24 cellular contexts compared by ENCODE assay signal in genomic region chr13:43360196-43360595, GRCh38.
"Had no signal": no experiment of that assay in that cellular context is flagged by ENCODE, and none has a peak within 500 bp of the region (broad histone marks: within the 10 kb centered on the region; RNA-seq: fewer than 3 reads in every experiment).

No MANE protein-coding gene starts in this region.

- H3K4me3 Mint-ChIP-seq: activated CD4-positive, alpha-beta memory T cell treated with anti-CD3 and anti-CD28 coated beads for 36 hours; activated naive CD4-positive, alpha-beta T cell treated with anti-CD3 and anti-CD28 coated beads for 36 hours; activated naive CD8-positive, alpha-beta T cell treated with anti-CD3 and anti-CD28 coated beads, Interleukin-2, amount 10 ng/mL, durations not matched to agents 7 days and 5 days; immature natural killer cell; naive B cell; neural crest cell had no signal

- H3K27ac ChIP-seq: coronary artery, esophagus squamous epithelium, gastroesophageal sphincter, heart left ventricle, lower lobe of right lung, sigmoid colon, spleen, upper lobe of left lung had no signal

- H3K36me3 Mint-ChIP-seq: activated CD4-positive, alpha-beta memory T cell treated with anti-CD3 and anti-CD28 coated beads for 36 hours; activated naive CD8-positive, alpha-beta T cell treated with anti-CD3 and anti-CD28 coated beads, Interleukin-2, amount 10 ng/mL, durations not matched to agents 7 days and 5 days; immature natural killer cell; naive B cell had no signal

- H3K27me3 ChIP-seq: esophagus squamous epithelium, gastroesophageal sphincter, heart left ventricle, sigmoid colon, spleen, upper lobe of left lung had no signal

- H3K36me3 ChIP-seq: esophagus squamous epithelium, lower lobe of right lung, spleen, upper lobe of left lung had no signal

- DNase-seq: activated CD4-positive, alpha-beta memory T cell treated with anti-CD3 and anti-CD28 coated beads for 36 hours; activated CD4-positive, alpha-beta T cell treated with anti-CD3 and anti-CD28 coated beads for 48 hours; activated CD4-positive, CD25-positive, alpha-beta regulatory T cell; activated naive CD4-positive, alpha-beta T cell treated with anti-CD3 and anti-CD28 coated beads for 36 hours; activated naive CD8-positive, alpha-beta T cell treated with anti-CD3 and anti-CD28 coated beads, Interleukin-2, amount 10 ng/mL, durations not matched to agents 7 days and 5 days; activated T-cell treated with anti-CD3 and anti-CD28 coated beads, Interleukin-2, amount 50 U/mL, for 48 hours; amygdala; cerebellar nuclear complex; esophagus squamous epithelium; heart left ventricle; immature natural killer cell; lower lobe of right lung; mesendoderm; naive B cell; retina; sigmoid colon; spleen; stimulated activated CD4-positive, alpha-beta T cell treated with anti-CD3 and anti-CD28 coated beads, Interleukin-4, amount 100 ng/mL, for 1 hour; stimulated activated naive CD4-positive, alpha-beta T cell; upper lobe of left lung had no signal

- H3K27ac Mint-ChIP-seq: activated CD4-positive, alpha-beta memory T cell treated with anti-CD3 and anti-CD28 coated beads for 36 hours; activated naive CD4-positive, alpha-beta T cell treated with anti-CD3 and anti-CD28 coated beads for 36 hours; activated naive CD8-positive, alpha-beta T cell treated with anti-CD3 and anti-CD28 coated beads, Interleukin-2, amount 10 ng/mL, durations not matched to agents 7 days and 5 days; immature natural killer cell; naive B cell had no signal

- ATAC-seq: gastroesophageal sphincter, heart left ventricle, left lobe of liver, lower lobe of right lung had no signal

- H3K27me3 Mint-ChIP-seq: activated CD4-positive, alpha-beta memory T cell treated with anti-CD3 and anti-CD28 coated beads for 36 hours; activated naive CD8-positive, alpha-beta T cell treated with anti-CD3 and anti-CD28 coated beads, Interleukin-2, amount 10 ng/mL, durations not matched to agents 7 days and 5 days; naive B cell had no signal

- H3K9me3 ChIP-seq: esophagus squamous epithelium, gastroesophageal sphincter, heart left ventricle, lower lobe of right lung, sigmoid colon, spleen, upper lobe of left lung had no signal

- H3K9me3 Mint-ChIP-seq: activated CD4-positive, alpha-beta memory T cell treated with anti-CD3 and anti-CD28 coated beads for 36 hours; activated naive CD4-positive, alpha-beta T cell treated with anti-CD3 and anti-CD28 coated beads for 36 hours; activated naive CD8-positive, alpha-beta T cell treated with anti-CD3 and anti-CD28 coated beads, Interleukin-2, amount 10 ng/mL, durations not matched to agents 7 days and 5 days; immature natural killer cell; naive B cell; neural crest cell had no signal

- H3K4me3 ChIP-seq: coronary artery, esophagus squamous epithelium, gastroesophageal sphincter, heart left ventricle, lower lobe of right lung, sigmoid colon, spleen, upper lobe of left lung had no signal
